Comparison of ENCODE assay signal across 8 cellular contexts in genomic region chr11:46918778-46919513, GRCh38. TPM values are rescaled to one million over a fixed set of nuclear protein-coding genes. Genes with fewer than 3 reads are reported as not detected.
A peak's percentile ranks its signal among the peaks of the same experiment; 100 is the strongest.
DNase-seq lines count a peak whose midpoint lies in the region; FAIRE-seq and TF ChIP-seq lines count a peak whose summit lies in the region.

No MANE protein-coding gene starts in this region.

- H3K27ac ChIP-seq in Karpas-422 (ENCODE audit: low read length) (peak overlapping the region; percentile 63), coronary artery (peak overlapping the region in 1 of 2 donors; percentile 36), neuronal stem cell (replicated peaks; ENCODE audit: low read length) (no peak overlapping the region)

- H3K9me3 ChIP-seq in Karpas-422 (ENCODE audit: low read length) (no peaks in the 10 kb centered on the region), neuronal stem cell (replicated peaks in 1 of 2; ENCODE audit: control insufficient read depth in 2 of 2, insufficient read depth in 1 of 2, low read depth in 1 of 2, low read length in 2 of 2) (no peaks in the 10 kb centered on the region)

- H2AFZ ChIP-seq in Karpas-422 (ENCODE audit: low read length): peak overlapping the region; percentile 83
- H2AFZ ChIP-seq in neuronal stem cell (ENCODE audit: low read length): peak overlapping the region; percentile 84

- no peak overlapping the region for H4K91ac ChIP-seq in neuronal stem cell (ENCODE audit: low read depth, low read length, poor library complexity)

- H4K20me1 ChIP-seq in Karpas-422 (ENCODE audit: insufficient read depth, low read depth, low read length): 0 out of 2 replicates have a peak, but pooled peaks cover 3% of the 10 kb centered on the region

- H3K4me1 Mint-ChIP-seq in CD14-positive monocyte: peaks cover 32% of the 10 kb centered on the region

- H2BK120ac ChIP-seq in neuronal stem cell (ENCODE audit: low read depth, low read length): no peak overlapping the region

- peak overlapping the region in 1 of 7 donors; percentile 55 for H3K27ac Mint-ChIP-seq in CD14-positive monocyte

- no peak overlapping the region for H3K23ac ChIP-seq in neuronal stem cell (ENCODE audit: low read depth, low read length, poor library complexity)

- H3K4me3 Mint-ChIP-seq in CD14-positive monocyte: peak overlapping the region; percentile 81 to 88

- no peak overlapping the region for H2BK5ac ChIP-seq in neuronal stem cell (ENCODE audit: low read length)

- no peak overlapping the region for H3K4ac ChIP-seq in neuronal stem cell (ENCODE audit: low read length)

- H3K9me3 Mint-ChIP-seq in CD14-positive monocyte: peaks cover 0 to 17% (median 10%) of the 10 kb centered on the region in 7 donors

- peaks cover 7% of the 10 kb centered on the region for H3K79me1 ChIP-seq in neuronal stem cell (ENCODE audit: low read depth, low read length)

- H3K27me3 Mint-ChIP-seq in CD14-positive monocyte (ENCODE audit: low read depth in 3 of 3): peaks cover 50 to 63% (median 55%) of the 10 kb centered on the region in 3 donors

- H3K4me3 ChIP-seq in Karpas-422 (ENCODE audit: low read length) (peak overlapping the region; percentile 68), coronary artery (peak overlapping the region; percentile 80), neuronal stem cell (ENCODE audit: low read length in 2 of 2) (peak overlapping the region; percentile 21 to 74)

- no peak overlapping the region for H3K14ac ChIP-seq in neuronal stem cell (ENCODE audit: low read length)

- no CpG with 5 or more reads among the region's 17 CpGs for WGBS in neuronal stem cell (ENCODE audit: extremely low coverage in 2 of 2, insufficient read length in 2 of 2, insufficient replicate concordance in 1 of 2), 2 donors

- no peak overlapping the region for H3K18ac ChIP-seq in neuronal stem cell (ENCODE audit: low read length)

- no peaks in the 10 kb centered on the region for H3K36me3 ChIP-seq in Karpas-422 (ENCODE audit: insufficient read depth, low read length)
- H3K36me3 ChIP-seq in neuronal stem cell (replicated peaks in 1 of 2; ENCODE audit: control insufficient read depth in 2 of 2, insufficient read depth in 2 of 2, low read length in 2 of 2): no peaks in the 10 kb centered on the region

- no peak overlapping the region for H2BK12ac ChIP-seq in neuronal stem cell (ENCODE audit: low read length)

- no peaks in the 10 kb centered on the region for H3K79me2 ChIP-seq in Karpas-422 (ENCODE audit: low read length)

- H2BK15ac ChIP-seq in neuronal stem cell (ENCODE audit: low read length): no peak overlapping the region

- H3K27me3 ChIP-seq in Karpas-422 (ENCODE audit: low read length) (no peaks in the 10 kb centered on the region), neuronal stem cell (ENCODE audit: control insufficient read depth in 3 of 3, insufficient read depth in 3 of 3, low read depth in 1 of 3, low read length in 3 of 3) (no peaks in the 10 kb centered on the region)

- H3K36me3 Mint-ChIP-seq in CD14-positive monocyte: peaks cover 6 to 15% of the 10 kb centered on the region in 2 donors

- H3K9me2 ChIP-seq in Karpas-422 (replicated peaks; ENCODE audit: insufficient read depth, low read length): no peaks in the 10 kb centered on the region

- H3K4me1 ChIP-seq in Karpas-422 (ENCODE audit: low read length): peaks cover 60% of the 10 kb centered on the region
- H3K4me1 ChIP-seq in neuronal stem cell (ENCODE audit: control insufficient read depth in 2 of 2, insufficient read depth in 1 of 2, low read depth in 1 of 2, low read length in 2 of 2): peaks cover 18 to 30% of the 10 kb centered on the region in 2 donors

- H3K9ac ChIP-seq in Karpas-422 (ENCODE audit: low read length) (peak overlapping the region; percentile 71), neuronal stem cell (ENCODE audit: low read depth, low read length, poor library complexity) (no peak overlapping the region)

- no peak for DNase-seq in CD14-positive monocyte (ENCODE audit: low spot score)
- DNase-seq in Karpas-422: peak; percentile 56
- DNase-seq in coronary artery (ENCODE audit: low spot score): no peak
- no peak for DNase-seq in neuronal stem cell (ENCODE audit: low spot score)
- no peak for DNase-seq in T-helper 9 cell
- DNase-seq in RPMI8226: no peak
- no peak for DNase-seq in D721Med (ENCODE audit: insufficient read length, low spot score)
- no peak for DNase-seq in NCI-H2107 treated with DMSO at 0.1 percent for 48 hours (lab: John Stamatoyannopoulos, UW; ENCODE audit: unreplicated experiment)

- no peak for TF ChIP-seq CTCF in CD14-positive monocyte (IDR thresholded peaks at IDR 0.05)
- no peak for TF ChIP-seq CTCF in coronary artery (IDR thresholded peaks at IDR 0.05)
- TF ChIP-seq CTCF in D721Med (IDR thresholded peaks at IDR 0.05; ENCODE audit: insufficient read depth, missing control alignments): no peak

- H3K4me2 ChIP-seq in Karpas-422 (ENCODE audit: low read depth, low read length, poor library complexity, severe bottlenecking): peak overlapping the region; percentile 90
- H3K4me2 ChIP-seq in neuronal stem cell (ENCODE audit: insufficient read depth, low read length, poor library complexity, severe bottlenecking): peak overlapping the region; percentile 91

- no peak for FAIRE-seq in D721Med (lab: Jason Lieb, UNC)

- H2AK5ac ChIP-seq in neuronal stem cell (ENCODE audit: low read depth, low read length): no peak overlapping the region

- no peak overlapping the region for H4K8ac ChIP-seq in neuronal stem cell (ENCODE audit: low read depth, low read length)

- intact Hi-C loops in CD14-positive monocyte (cut with micrococcal nuclease): no loop called here

RNA-seq across cellular contexts. Expression of gene LRP4, which starts 0.6 kb away (rescaled TPM):
- not detected for polyA plus RNA-seq in CD14-positive monocyte
- 2.6 and 3.9 TPM in 2 replicates for total RNA-seq in Karpas-422 (2014; rRNA removed; shearing (Covaris generic); ENCODE audit: low replicate concordance)
- polyA plus RNA-seq in neuronal stem cell (2013, experiment 1 of 2): 8.9 TPM
- polyA plus RNA-seq in neuronal stem cell (2013, experiment 2 of 2): 9.0 TPM

RNA-seq across cellular contexts. Expression of gene CSTPP1, which starts 17.6 kb away (rescaled TPM):
- 1 to 10 TPM; 5.9 to 6.5 TPM for polyA plus RNA-seq in CD14-positive monocyte
- total RNA-seq in Karpas-422 (2014; rRNA removed; shearing (Covaris generic); ENCODE audit: low replicate concordance): 61.1 and 78.4 TPM in 2 replicates
- polyA plus RNA-seq in neuronal stem cell (2013, experiment 1 of 2): 51.8 TPM
- 50.2 TPM for polyA plus RNA-seq in neuronal stem cell (2013, experiment 2 of 2)
